ENCODE assay signal across 8 cellular contexts in genomic region chr7:24381919-24382505, GRCh38.
DNase-seq lines count a peak whose midpoint lies in the region; ATAC-seq, FAIRE-seq and TF ChIP-seq lines count a peak whose summit lies in the region.

No MANE protein-coding gene starts in this region.

- no peak for TF ChIP-seq POLR2A in HepG2 (IDR thresholded peaks at IDR 0.05; ENCODE audit: insufficient read depth in 1 of 2, low read depth in 2 of 2, low read length in 2 of 2)

- no peak overlapping the region for H3K4me3 ChIP-seq in SK-N-SH (ENCODE audit: low read depth in 2 of 2, low read length in 1 of 2)
- H3K4me3 ChIP-seq in HepG2 (replicated peaks in 1 of 3; ENCODE audit: insufficient read depth in 1 of 3, low read depth in 2 of 3, low read length in 3 of 3) = no peak overlapping the region

- TF ChIP-seq EP300 in SK-N-SH (IDR thresholded peaks at IDR 0.05; ENCODE audit: borderline replicate concordance in 1 of 2, low read depth in 1 of 2, low read length in 1 of 2) = no peak
- TF ChIP-seq EP300 in HepG2 (IDR thresholded peaks at IDR 0.05; ENCODE audit: low read depth in 2 of 2, low read length in 2 of 2) = no peak
- TF ChIP-seq EP300 in HepG2 (CRISPR knock-in tag; IDR thresholded peaks at IDR 0.05; ENCODE audit: borderline replicate concordance) = no peak

- no peak overlapping the region for H3K4me2 ChIP-seq in SK-N-SH
- no peak overlapping the region for H3K4me2 ChIP-seq in HepG2 (ENCODE audit: low read depth, low read length)

- H2AFZ ChIP-seq in SK-N-SH (ENCODE audit: low read depth) = no peak overlapping the region
- H2AFZ ChIP-seq in HepG2 (ENCODE audit: low read length) = no peak overlapping the region

- H3K4me1 ChIP-seq in SK-N-SH (ENCODE audit: control insufficient read depth in 1 of 2, insufficient read depth in 2 of 2, low read depth in 1 of 2, low read length in 1 of 2) (peaks cover 0 to 3% of the 10 kb centered on the region in 2 experiments; a peak in 1 of 4 replicates), HepG2 (ENCODE audit: insufficient read depth, low read length) (no peaks in the 10 kb centered on the region)

- peak; percentile 54 for ATAC-seq in stimulated activated naive CD8-positive, alpha-beta T cell treated with anti-CD3 and anti-CD28 coated beads, Interleukin-15, amount 100 ng/mL, for 72 hours
- ATAC-seq in stimulated activated naive CD8-positive, alpha-beta T cell treated with anti-CD3 and anti-CD28 coated beads, Interleukin-15, Interleukin-2, amounts not matched to agents 100 U/mL and 50 U/mL, for 24 hours = no peak
- ATAC-seq in HG03354 (IDR thresholded peaks at IDR 0.05; ENCODE audit: poor library complexity, severe bottlenecking, unreplicated experiment) (peak; percentile 63), HepG2 (peak; percentile 90), HG02981 (IDR thresholded peaks at IDR 0.05; ENCODE audit: unreplicated experiment) (no peak)

- DNase-seq in stimulated activated naive CD8-positive, alpha-beta T cell treated with anti-CD3 and anti-CD28 coated beads, Interleukin-15, amount 100 ng/mL, for 72 hours = no peak
- DNase-seq in stimulated activated naive CD8-positive, alpha-beta T cell treated with anti-CD3 and anti-CD28 coated beads, Interleukin-15, Interleukin-2, amounts not matched to agents 100 U/mL and 50 U/mL, for 24 hours = no peak
- DNase-seq in SK-N-SH (peak; percentile 74), HepG2 (ENCODE audit: low spot score) (peak; percentile 8), 8988T (no peak)
- DNase-seq in central memory CD4-positive, alpha-beta T cell = no peak

- H3K27me3 ChIP-seq in SK-N-SH (ENCODE audit: insufficient read depth) = no peaks in the 10 kb centered on the region
- H3K27me3 ChIP-seq in HepG2 (ENCODE audit: control insufficient read depth in 1 of 2, insufficient read depth in 2 of 2, low read length in 2 of 2) = no peaks in the 10 kb centered on the region

- FAIRE-seq in HepG2 (lab: Jason Lieb, UNC) = peak; percentile 28

- H3F3A ChIP-seq in SK-N-SH (replicated peaks; ENCODE audit: insufficient read depth) = no peaks in the 10 kb centered on the region

- H3K27ac Mint-ChIP-seq in stimulated activated naive CD8-positive, alpha-beta T cell treated with anti-CD3 and anti-CD28 coated beads, Interleukin-15, amount 100 ng/mL, for 72 hours = no peak overlapping the region

- H4K20me1 ChIP-seq in SK-N-SH (ENCODE audit: insufficient read depth) (no peaks in the 10 kb centered on the region), HepG2 (ENCODE audit: insufficient read depth, low read length) (no peaks in the 10 kb centered on the region)

- H3K36me3 ChIP-seq in SK-N-SH (replicated peaks in 1 of 2; ENCODE audit: control insufficient read depth in 1 of 2, insufficient read depth in 2 of 2, low read length in 1 of 2) (no peaks in the 10 kb centered on the region), HepG2 (replicated peaks in 1 of 2; ENCODE audit: control insufficient read depth in 1 of 2, insufficient read depth in 2 of 2, low read length in 2 of 2) (no peaks in the 10 kb centered on the region)

- H3K9me2 ChIP-seq in SK-N-SH = no peaks in the 10 kb centered on the region

- no TSS peak for BruUV-seq in HepG2 (replicated peaks; lab: Mats Ljungman, UMichigan)

- peak; percentile 65 for TF ChIP-seq CTCF in SK-N-SH (IDR thresholded peaks at IDR 0.05)
- peak; percentile 53 for TF ChIP-seq CTCF in HepG2 (CRISPR knock-in tag; IDR thresholded peaks at IDR 0.05)

- H3K9me3 ChIP-seq in SK-N-SH = no peaks in the 10 kb centered on the region
- H3K9me3 ChIP-seq in HepG2 (ENCODE audit: low read length) = no peaks in the 10 kb centered on the region

- H3K27me3 Mint-ChIP-seq in stimulated activated naive CD8-positive, alpha-beta T cell treated with anti-CD3 and anti-CD28 coated beads, Interleukin-15, amount 100 ng/mL, for 72 hours = peaks cover 10% of the 10 kb centered on the region

- no peaks in the 10 kb centered on the region for H3K9me3 Mint-ChIP-seq in stimulated activated naive CD8-positive, alpha-beta T cell treated with anti-CD3 and anti-CD28 coated beads, Interleukin-15, amount 100 ng/mL, for 72 hours

- in situ Hi-C loops in HepG2 (cut with HindIII; ENCODE audit: extremely low pct_ligation_motif_present, low pct_unique_long_range_greater_than_20kb) = no loop called here

- H3K4me3 Mint-ChIP-seq in stimulated activated naive CD8-positive, alpha-beta T cell treated with anti-CD3 and anti-CD28 coated beads, Interleukin-15, amount 100 ng/mL, for 72 hours = no peak overlapping the region

- intact Hi-C loops in HepG2 (cut with micrococcal nuclease; ENCODE audit: unreplicated experiment) = loop anchor here (1.0 kb wide), 2 partner anchors 92 to 519 kb away; no protein-coding TSS in a partner anchor

- H3K27ac ChIP-seq in SK-N-SH (ENCODE audit: low read depth in 2 of 2, low read length in 1 of 2) (peak overlapping the region in 1 of 2 experiments; percentile 59; a peak in 1 of 4 replicates), HepG2 (ENCODE audit: extremely low read length, insufficient read depth, low read length) (no peak overlapping the region)

- POLR2A ChIA-PET in SK-N-SH (lab: Yijun Ruan, JAX) (no interaction called here), HepG2 (lab: Yijun Ruan, JAX) (no interaction called here)

- peak; percentile 95 for TF ChIP-seq RAD21 in SK-N-SH (IDR thresholded peaks at IDR 0.05; ENCODE audit: low read length)
- no peak for TF ChIP-seq RAD21 in HepG2 (CRISPR knock-in tag; IDR thresholded peaks at IDR 0.05)

- H3K9ac ChIP-seq in SK-N-SH (no peak overlapping the region), HepG2 (ENCODE audit: insufficient read depth, low read depth, low read length) (no peak overlapping the region)

- 20% methylated on average over 6 of the region's 6 CpGs for WGBS in SK-N-SH (ENCODE audit: low lambda C conversion rate)
- WGBS in HepG2 (ENCODE audit: low lambda C conversion rate) = 0% methylated on average over 6 of the region's 6 CpGs

- H3K79me2 ChIP-seq in SK-N-SH (ENCODE audit: insufficient read depth) = no peaks in the 10 kb centered on the region
- H3K79me2 ChIP-seq in HepG2 (ENCODE audit: insufficient read depth, low read length) = no peaks in the 10 kb centered on the region

- H3K4me1 Mint-ChIP-seq in stimulated activated naive CD8-positive, alpha-beta T cell treated with anti-CD3 and anti-CD28 coated beads, Interleukin-15, amount 100 ng/mL, for 72 hours = no peaks in the 10 kb centered on the region

- CTCF ChIA-PET in SK-N-SH (lab: Yijun Ruan, JAX) (interaction anchor here (0.6 to 2.8 kb wide), 78 partner anchors 9 to 811 kb away, joined by 3 to 95 read pairs (median 4); partner anchors contain the start of gene NPY), HepG2 (lab: Yijun Ruan, JAX; ENCODE audit: low intra/inter-chr PET ratio, low total read pairs) (interaction anchor here (1.8 kb wide), 1 partner anchor 443 kb away, joined by 11 read pairs; no protein-coding TSS in a partner anchor)

TF ChIP-seq in SK-N-SH, 30 proteins besides CTCF, POLR2A, EP300 and RAD21 (continues in another document):
- TF ChIP-seq PBX3 (IDR thresholded peaks at IDR 0.05) (no peak), FOXJ3 (CRISPR knock-in tag; IDR thresholded peaks at IDR 0.05) (peak; percentile 31; the same call in 1 of the 2 replicates), SMC3 (IDR thresholded peaks at IDR 0.05; ENCODE audit: low read depth, low read length) (peak; percentile 85), NRF1 (IDR thresholded peaks at IDR 0.05; ENCODE audit: low read depth, low read length) (no peak), RFX5 (IDR thresholded peaks at IDR 0.05; ENCODE audit: low read length) (no peak)

TF ChIP-seq in HepG2, 621 proteins besides CTCF, POLR2A, EP300 and RAD21 (continues in another document):
- no peak for TF ChIP-seq SNAI1 (CRISPR knock-in tag; IDR thresholded peaks at IDR 0.05; ENCODE audit: borderline replicate concordance)
- TF ChIP-seq SMC3 (IDR thresholded peaks at IDR 0.05; ENCODE audit: low read length) = peak; percentile 52; the same call in 1 of the 2 replicates
- TF ChIP-seq RFX5 (IDR thresholded peaks at IDR 0.05; ENCODE audit: low read depth, low read length) = no peak
- TF ChIP-seq STAG1 (CRISPR knock-in tag; IDR thresholded peaks at IDR 0.05) = peak; percentile 62
- TF ChIP-seq TBX3 (IDR thresholded peaks at IDR 0.05; ENCODE audit: borderline replicate concordance) = no peak
- no peak for TF ChIP-seq RXRA (CRISPR knock-in tag; IDR thresholded peaks at IDR 0.05)
- TF ChIP-seq KLF6 (CRISPR knock-in tag; IDR thresholded peaks at IDR 0.05) = no peak
- TF ChIP-seq HNRNPL (IDR thresholded peaks at IDR 0.05; ENCODE audit: low read depth, low read length) = no peak
- no peak for TF ChIP-seq BCL6 (CRISPR knock-in tag; IDR thresholded peaks at IDR 0.05)
- TF ChIP-seq ZNF207 (IDR thresholded peaks at IDR 0.05; ENCODE audit: borderline replicate concordance) = no peak
- TF ChIP-seq ZNF781 (CRISPR knock-in tag; IDR thresholded peaks at IDR 0.05; ENCODE audit: borderline replicate concordance, not compliant biosample characterization) = no peak
- peak; percentile 34; the same call in 1 of the 2 replicates for TF ChIP-seq FOXK1 (CRISPR knock-in tag; IDR thresholded peaks at IDR 0.05; ENCODE audit: borderline replicate concordance, low read depth)
- no peak for TF ChIP-seq ZNF253 (CRISPR knock-in tag; IDR thresholded peaks at IDR 0.05; ENCODE audit: borderline replicate concordance)
- no peak for TF ChIP-seq MYNN (CRISPR knock-in tag; IDR thresholded peaks at IDR 0.05; ENCODE audit: low read depth)
- TF ChIP-seq HOXA5 (CRISPR knock-in tag; IDR thresholded peaks at IDR 0.05) = no peak
- TF ChIP-seq FOXA3 (CRISPR knock-in tag; IDR thresholded peaks at IDR 0.05) = peak; percentile 64
- TF ChIP-seq SUZ12 (IDR thresholded peaks at IDR 0.05; ENCODE audit: low read depth, low read length) = no peak
- TF ChIP-seq ZNF24 (IDR thresholded peaks at IDR 0.05) = no peak
- TF ChIP-seq ZNF883 (CRISPR knock-in tag; IDR thresholded peaks at IDR 0.05; ENCODE audit: not compliant biosample characterization) = no peak
- no peak for TF ChIP-seq ZNF275 (CRISPR knock-in tag; IDR thresholded peaks at IDR 0.05; ENCODE audit: borderline replicate concordance)
- TF ChIP-seq SOX5 (CRISPR knock-in tag; IDR thresholded peaks at IDR 0.05; ENCODE audit: borderline replicate concordance) = no peak
- no peak for TF ChIP-seq SMYD3 (CRISPR knock-in tag; IDR thresholded peaks at IDR 0.05)

Comparison
In these comparisons a context has a peak if more than half of its experiments do, and no peak if none do; other contexts are left out.
1. ATAC-seq: peak in stimulated activated naive CD8-positive, alpha-beta T cell treated with anti-CD3 and anti-CD28 coated beads, Interleukin-15, amount 100 ng/mL, for 72 hours (single experiment), HG03354 (single experiment) and HepG2 (single experiment); none in stimulated activated naive CD8-positive, alpha-beta T cell treated with anti-CD3 and anti-CD28 coated beads, Interleukin-15, Interleukin-2, amounts not matched to agents 100 U/mL and 50 U/mL, for 24 hours (single experiment) and HG02981 (single experiment).
2. DNase-seq: peak in SK-N-SH (single experiment) and HepG2 (single experiment); none in stimulated activated naive CD8-positive, alpha-beta T cell treated with anti-CD3 and anti-CD28 coated beads, Interleukin-15, amount 100 ng/mL, for 72 hours (0 of 2), stimulated activated naive CD8-positive, alpha-beta T cell treated with anti-CD3 and anti-CD28 coated beads, Interleukin-15, Interleukin-2, amounts not matched to agents 100 U/mL and 50 U/mL, for 24 hours (single experiment), 8988T (single experiment) and central memory CD4-positive, alpha-beta T cell (single experiment).